ENCODE assay signal across 8 cellular contexts in the genomic region with DNA sequence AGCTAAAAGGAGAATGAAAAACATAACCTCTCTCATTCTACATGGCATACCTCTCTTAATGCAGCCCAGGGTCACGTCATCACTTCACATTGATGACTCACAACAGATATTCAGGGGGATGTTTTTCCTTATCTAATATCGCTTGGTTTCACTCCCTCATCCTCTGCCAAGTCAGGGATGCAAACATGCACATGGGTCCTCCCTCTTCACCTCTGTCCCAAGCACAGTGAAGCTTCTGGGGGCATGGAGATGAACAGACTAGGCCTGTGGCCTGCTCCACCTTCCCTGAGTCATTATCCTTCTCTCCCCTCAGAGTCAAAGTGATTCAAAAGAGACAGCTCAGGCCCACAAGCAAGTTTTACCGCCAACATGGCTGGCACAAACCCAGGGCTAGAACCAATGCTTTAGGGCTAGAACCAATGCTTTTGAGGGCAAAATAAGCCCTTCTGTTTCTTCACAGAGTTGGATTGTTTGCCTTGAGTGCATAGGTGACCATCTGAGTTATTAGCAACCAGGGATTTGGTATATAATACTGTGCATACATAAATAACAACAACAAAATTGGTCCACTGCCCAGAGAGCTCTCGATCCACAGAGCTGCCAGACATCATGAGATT. TPM values are rescaled to one million over a fixed set of nuclear protein-coding genes. Genes with fewer than 3 reads are reported as not detected.
DNase-seq lines count a peak whose midpoint lies in the region; ATAC-seq lines count a peak whose summit lies in the region.

No MANE protein-coding gene starts in this region.

- peaks cover 0 to 7% of the 10 kb centered on the region in 2 donors for H3K36me3 ChIP-seq in muscle layer of duodenum (ENCODE audit: control insufficient read depth in 1 of 2, insufficient read depth in 2 of 2, low read length in 2 of 2)

- peaks cover 3 to 5% of the 10 kb centered on the region in 2 donors for H3K4me1 ChIP-seq in muscle layer of duodenum (ENCODE audit: control insufficient read depth in 1 of 2, insufficient read depth in 2 of 2, low read length in 2 of 2)

- H3K36me3 Mint-ChIP-seq in central memory CD8-positive, alpha-beta T cell (ENCODE audit: insufficient read depth) = peaks cover 5% of the 10 kb centered on the region

- no peaks in the 10 kb centered on the region for H3K27me3 Mint-ChIP-seq in central memory CD8-positive, alpha-beta T cell

- no peaks in the 10 kb centered on the region for H3K27me3 ChIP-seq in muscle layer of duodenum (ENCODE audit: low read depth, low read length)

- H3K4me1 Mint-ChIP-seq in central memory CD8-positive, alpha-beta T cell = peaks cover 48% of the 10 kb centered on the region

- ATAC-seq in central memory CD8-positive, alpha-beta T cell (replicated peaks; ENCODE audit: extremely low read depth, poor library complexity, severe bottlenecking) = no peak
- no peak for ATAC-seq in GM19455 (IDR thresholded peaks at IDR 0.05; ENCODE audit: unreplicated experiment)

- H3K9me3 Mint-ChIP-seq in central memory CD8-positive, alpha-beta T cell = no peaks in the 10 kb centered on the region

- H3K4me3 Mint-ChIP-seq in central memory CD8-positive, alpha-beta T cell = peak overlapping the region; percentile 98

- peak; percentile 9 for DNase-seq in stimulated activated CD4-positive, alpha-beta T cell treated with anti-CD3 and anti-CD28 coated beads, Interleukin-4, amount 100 ng/mL, for 24 hours
- DNase-seq in stimulated activated CD4-positive, alpha-beta T cell treated with anti-CD3 and anti-CD28 coated beads, Interleukin-2, amount 100 ng/mL, for 24 hours = no peak
- DNase-seq in central memory CD8-positive, alpha-beta T cell (ENCODE audit: low spot score in 2 of 2) = no peak
- DNase-seq in SK-N-DZ (ENCODE audit: low spot score) (no peak), activated gamma-delta T cell treated with Interleukin-2 at 50 U/mL for 16 hours (no peak), NOMO-1 treated with DMSO at 0.1 percent for 48 hours (lab: John Stamatoyannopoulos, UW; ENCODE audit: unreplicated experiment) (no peak)

- no peaks in the 10 kb centered on the region for H3K9me3 ChIP-seq in muscle layer of duodenum (ENCODE audit: control insufficient read depth in 1 of 2, low read length in 2 of 2)

- peak overlapping the region; percentile 95 for H3K27ac ChIP-seq in muscle layer of duodenum (ENCODE audit: low read length)

- H3K27ac Mint-ChIP-seq in central memory CD8-positive, alpha-beta T cell (ENCODE audit: low read depth) = peak overlapping the region; percentile 93

- H3K4me3 ChIP-seq in muscle layer of duodenum (ENCODE audit: low read depth in 1 of 2, low read length in 2 of 2) = peak overlapping the region in 1 of 2 donors; percentile 12

RNA-seq across cellular contexts. Expression of a gene that starts 2.2 kb away (rescaled TPM):
- polyA plus RNA-seq in SK-N-DZ (2014; cell fraction: cytosol; rRNA removed) = not detected in 2 replicates
- 1.5 TPM in 1 of 2 replicates, not detected in the other for polyA plus RNA-seq in SK-N-DZ (2014; cell fraction: nucleus; rRNA removed)

RNA-seq across cellular contexts. Expression of a gene that starts 16.9 kb away (rescaled TPM):
- not detected in 2 replicates for polyA plus RNA-seq in SK-N-DZ (2014; cell fraction: cytosol; rRNA removed)
- not detected in 2 replicates for polyA plus RNA-seq in SK-N-DZ (2014; cell fraction: nucleus; rRNA removed)

RNA-seq across cellular contexts. Expression of a gene that starts 19.4 kb away (rescaled TPM):
- 0.49 TPM in 1 of 2 replicates, not detected in the other for polyA plus RNA-seq in SK-N-DZ (2014; cell fraction: cytosol; rRNA removed)
- not detected in 2 replicates for polyA plus RNA-seq in SK-N-DZ (2014; cell fraction: nucleus; rRNA removed)

RNA-seq across cellular contexts. Expression of a gene that starts 26.3 kb away (rescaled TPM):
- polyA plus RNA-seq in SK-N-DZ (2014; cell fraction: cytosol; rRNA removed) = not detected in 2 replicates
- not detected in 2 replicates for polyA plus RNA-seq in SK-N-DZ (2014; cell fraction: nucleus; rRNA removed)

RNA-seq across cellular contexts. Expression of a gene that starts 32.3 kb away (rescaled TPM):
- polyA plus RNA-seq in SK-N-DZ (2014; cell fraction: cytosol; rRNA removed) = not detected in 2 replicates
- polyA plus RNA-seq in SK-N-DZ (2014; cell fraction: nucleus; rRNA removed) = not detected in 2 replicates
